28 cellular contexts compared by ENCODE assay signal in genomic region chr21:14073615-14074014, GRCh38.
"Had no signal": no experiment of that assay in that cellular context is flagged by ENCODE, and none has a peak within 500 bp of the region (broad histone marks: within the 10 kb centered on the region; RNA-seq: fewer than 3 reads in every experiment).

No MANE protein-coding gene starts in this region.

- H3K4me3 ChIP-seq: ascending aorta, cardiac muscle cell had no signal

- H3K27ac ChIP-seq: ascending aorta, cardiac muscle cell, VCaP had no signal

- ATAC-seq: activated CD8-positive, alpha-beta memory T cell treated with anti-CD3 and anti-CD28 coated beads, Interleukin-2, amount 10 ng/mL, durations not matched to agents 7 days and 5 days; activated CD8-positive, alpha-beta T cell treated with anti-CD3 and anti-CD28 coated beads for 36 hours; activated T-cell treated with anti-CD3 and anti-CD28 coated beads, Interleukin-2, amount 50 U/mL, for 4 hours; activated T-cell treated with anti-CD3 and anti-CD28 coated beads, Interleukin-2, amount 50 U/mL, for 72 hours; activated T-helper 17 cell treated with anti-CD3 and anti-CD28 coated beads, Interleukin-2, amount 50 U/mL, for 72 hours had no signal

- DNase-seq: activated B cell treated with CpG ODN at 0.5 μM for 24 hours; activated CD4-positive, alpha-beta memory T cell treated with anti-CD3 and anti-CD28 coated beads for 36 hours; activated CD4-positive, alpha-beta T cell treated with anti-CD3 and anti-CD28 coated beads for 4 hours; activated CD4-positive, alpha-beta T cell treated with anti-CD3 and anti-CD28 coated beads, Interleukin-2, amount 10 ng/mL, durations not matched to agents 24 days and 14 days; activated CD4-positive, alpha-beta T cell treated with anti-CD3 and anti-CD28 coated beads, Interleukin-2, amount 50 U/mL, for 1 hour; activated CD4-positive, alpha-beta T cell treated with anti-CD3 and anti-CD28 coated beads, Interleukin-2, amount 50 U/mL, for 4 hours; activated CD4-positive, CD25-positive, alpha-beta regulatory T cell treated with anti-CD3 and anti-CD28 coated beads, Interleukin-2, amount 50 U/mL, for 72 hours; activated CD8-positive, alpha-beta memory T cell treated with anti-CD3 and anti-CD28 coated beads, Interleukin-2, amount 10 ng/mL, durations not matched to agents 7 days and 5 days; activated CD8-positive, alpha-beta T cell treated with anti-CD3 and anti-CD28 coated beads for 36 hours; activated effector memory CD4-positive, alpha-beta T cell treated with Interleukin-2 at 50 U/mL for 16 hours; activated gamma-delta T cell; activated naive CD4-positive, alpha-beta T cell treated with anti-CD3 and anti-CD28 coated beads, Interleukin-2, amount 10 ng/mL, durations not matched to agents 7 days and 5 days; activated naive CD4-positive, alpha-beta T cell treated with Interleukin-2 at 50 U/mL for 16 hours; activated T-cell treated with anti-CD3 and anti-CD28 coated beads for 4 hours; activated T-cell treated with anti-CD3 and anti-CD28 coated beads, Interleukin-2, amount 50 U/mL, for 1 hour; activated T-cell treated with anti-CD3 and anti-CD28 coated beads, Interleukin-2, amount 50 U/mL, for 4 hours; activated T-cell treated with anti-CD3 and anti-CD28 coated beads, Interleukin-2, amount 50 U/mL, for 72 hours; amygdala; anterior cingulate cortex; caudate nucleus; cerebellar nuclear complex; T-helper 1 cell; T-helper 2 cell; T-helper 9 cell had no signal

- H3K27me3 ChIP-seq: ascending aorta, cardiac muscle cell had no signal

- H3K36me3 ChIP-seq: ascending aorta, cardiac muscle cell had no signal

- H3K4me1 ChIP-seq: ascending aorta had no signal
